Comparison of ENCODE assay signal across 9 cellular contexts in the genomic region with DNA sequence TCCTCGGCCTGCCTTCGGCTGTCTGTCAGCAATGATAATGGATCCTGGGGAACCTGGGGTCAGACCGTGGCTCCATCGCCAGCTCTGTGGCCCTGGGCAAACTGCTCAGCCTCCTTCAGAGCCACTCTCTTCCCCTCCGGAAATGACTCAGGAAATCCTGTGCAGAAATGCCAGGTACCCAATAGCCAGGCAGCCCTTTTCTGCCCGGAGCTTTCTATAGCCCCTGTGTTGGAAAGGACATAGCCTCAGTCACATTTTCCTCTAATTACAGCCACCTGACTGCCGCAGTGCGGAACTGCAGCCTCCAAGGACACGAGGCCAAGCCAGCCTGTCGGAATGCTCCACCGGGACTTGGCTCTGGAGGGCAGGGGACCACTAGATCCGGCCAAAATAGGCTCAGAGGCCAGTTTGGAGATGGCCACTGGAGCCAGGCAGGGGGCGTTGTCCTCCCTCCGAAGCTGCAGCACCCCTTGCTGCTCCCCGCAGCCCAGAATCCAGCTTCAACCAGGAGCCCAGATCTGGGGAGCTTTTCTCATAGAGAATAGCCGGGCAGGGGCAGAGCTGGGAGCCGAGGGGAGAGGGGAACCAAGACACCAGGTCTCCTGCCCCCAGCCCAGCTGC. TPM values are rescaled to one million over a fixed set of nuclear protein-coding genes. Genes with fewer than 3 reads are reported as not detected.
DNase-seq lines count a peak whose midpoint lies in the region; ATAC-seq lines count a peak whose summit lies in the region.
"Had no signal": no experiment of that assay in that cellular context is flagged by ENCODE, and none has a peak within 500 bp of the region (broad histone marks: within the 10 kb centered on the region; RNA-seq: fewer than 3 reads in every experiment).

No MANE protein-coding gene starts in this region.

- H3K9me3 Mint-ChIP-seq in activated naive CD8-positive, alpha-beta T cell treated with anti-CD3 and anti-CD28 coated beads, Interleukin-2, amount 10 ng/mL, durations not matched to agents 7 days and 5 days = no peaks in the 10 kb centered on the region

- POLR2A ChIA-PET in activated naive CD8-positive, alpha-beta T cell treated with anti-CD3 and anti-CD28 coated beads, Interleukin-2, amount 10 ng/mL, durations not matched to agents 7 days and 5 days (lab: Charles Lee) = interaction anchor here (1.1 kb wide), 1 partner anchor 11 kb away, joined by 3 read pairs; a partner anchor contains a TSS

- H3K27ac Mint-ChIP-seq in activated naive CD8-positive, alpha-beta T cell treated with anti-CD3 and anti-CD28 coated beads, Interleukin-2, amount 10 ng/mL, durations not matched to agents 7 days and 5 days = peak overlapping the region; percentile 87

- peak overlapping the region; percentile 83 for H3K4me2 ChIP-seq in BLaER1

- H3K4me3 Mint-ChIP-seq in activated naive CD8-positive, alpha-beta T cell treated with anti-CD3 and anti-CD28 coated beads, Interleukin-2, amount 10 ng/mL, durations not matched to agents 7 days and 5 days = peak overlapping the region; percentile 49

- H3K27ac ChIP-seq in BLaER1 = peak overlapping the region; percentile 62
- H3K27ac ChIP-seq: parathyroid adenoma had no signal

- no peaks in the 10 kb centered on the region for H4K20me1 ChIP-seq in BLaER1

- H3K4me1 ChIP-seq in BLaER1 = peaks cover 68% of the 10 kb centered on the region

- no peaks in the 10 kb centered on the region for H3K36me3 Mint-ChIP-seq in activated naive CD8-positive, alpha-beta T cell treated with anti-CD3 and anti-CD28 coated beads, Interleukin-2, amount 10 ng/mL, durations not matched to agents 7 days and 5 days

- DNase-seq in MG63 (peak; percentile 38), left kidney (ENCODE audit: low read depth, low spot score) (peak; percentile 58), NCI-H146 (lab: John Stamatoyannopoulos, UW) (no peak), NCI-H2227 treated with DMSO at 0.1 percent for 48 hours (lab: John Stamatoyannopoulos, UW) (no peak)
- DNase-seq in activated naive CD8-positive, alpha-beta T cell treated with anti-CD3 and anti-CD28 coated beads, Interleukin-2, amount 10 ng/mL, durations not matched to agents 7 days and 5 days = no peak

- ATAC-seq in activated naive CD8-positive, alpha-beta T cell treated with anti-CD3 and anti-CD28 coated beads, Interleukin-2, amount 10 ng/mL, durations not matched to agents 7 days and 5 days (ENCODE audit: low read depth) = peak; percentile 83
- ATAC-seq in GM18511 (IDR thresholded peaks at IDR 0.05; ENCODE audit: unreplicated experiment) (no peak), GM21423 (IDR thresholded peaks at IDR 0.05; ENCODE audit: unreplicated experiment) (no peak)

- H3K27me3 ChIP-seq in BLaER1 (no peaks in the 10 kb centered on the region), MG63 (no peaks in the 10 kb centered on the region)

- no peak overlapping the region for H3K4me3 ChIP-seq in BLaER1
- H3K4me3 ChIP-seq in MG63 = no peak overlapping the region

- H3K36me3 ChIP-seq in BLaER1 (no peaks in the 10 kb centered on the region), MG63 (no peaks in the 10 kb centered on the region)

- peaks cover 10% of the 10 kb centered on the region for H3K4me1 Mint-ChIP-seq in activated naive CD8-positive, alpha-beta T cell treated with anti-CD3 and anti-CD28 coated beads, Interleukin-2, amount 10 ng/mL, durations not matched to agents 7 days and 5 days

- no peaks in the 10 kb centered on the region for H3K27me3 Mint-ChIP-seq in activated naive CD8-positive, alpha-beta T cell treated with anti-CD3 and anti-CD28 coated beads, Interleukin-2, amount 10 ng/mL, durations not matched to agents 7 days and 5 days

- H3K9me3 ChIP-seq in BLaER1 = no peaks in the 10 kb centered on the region
- H3K9me3 ChIP-seq in MG63 = no peaks in the 10 kb centered on the region

- H3K9ac ChIP-seq in BLaER1 = peak overlapping the region; percentile 56; the same call in 1 of the 2 replicates
- H3K9ac ChIP-seq: parathyroid adenoma had no signal

RNA-seq across cellular contexts. Expression of a gene that starts 11.6 kb away (rescaled TPM):
- 16.3 and 22.2 TPM in 2 replicates for total RNA-seq in MG63 (2014; rRNA removed; shearing (Covaris generic); ENCODE audit: low replicate concordance)
- total RNA-seq in activated naive CD8-positive, alpha-beta T cell treated with anti-CD3 and anti-CD28 coated beads, Interleukin-2, amount 10 ng/mL, durations not matched to agents 7 days and 5 days = 10 to 100 TPM; 34.7 to 34.9 TPM

RNA-seq across cellular contexts. Expression of a gene that starts 30.3 kb away (rescaled TPM):
- total RNA-seq in MG63 (2014; rRNA removed; shearing (Covaris generic); ENCODE audit: low replicate concordance) = not detected in 2 replicates
- total RNA-seq in activated naive CD8-positive, alpha-beta T cell treated with anti-CD3 and anti-CD28 coated beads, Interleukin-2, amount 10 ng/mL, durations not matched to agents 7 days and 5 days = not detected

RNA-seq across cellular contexts. Expression of a gene that starts 36.7 kb away (rescaled TPM):
- total RNA-seq in MG63 (2014; rRNA removed; shearing (Covaris generic); ENCODE audit: low replicate concordance) = not detected in 2 replicates
- under 1 TPM in 1 of 2 experiments, not detected in 1; 0.28 TPM for total RNA-seq in activated naive CD8-positive, alpha-beta T cell treated with anti-CD3 and anti-CD28 coated beads, Interleukin-2, amount 10 ng/mL, durations not matched to agents 7 days and 5 days

Comparison
In these comparisons a context has a peak if more than half of its experiments do, and no peak if none do; other contexts are left out.
1. DNase-seq: peak in MG63 (single experiment) and left kidney (single experiment); none in activated naive CD8-positive, alpha-beta T cell treated with anti-CD3 and anti-CD28 coated beads, Interleukin-2, amount 10 ng/mL, durations not matched to agents 7 days and 5 days (single experiment), NCI-H146 (single experiment) and NCI-H2227 treated with DMSO at 0.1 percent for 48 hours (single experiment).